26 cellular contexts compared by ENCODE assay signal in genomic region chr18:56647071-56647470, GRCh38. TPM values are rescaled to one million over a fixed set of nuclear protein-coding genes. Genes with fewer than 3 reads are reported as not detected.
DNase-seq lines count a peak whose midpoint lies in the region; ATAC-seq lines count a peak whose summit lies in the region.
"Had no signal": no experiment of that assay in that cellular context is flagged by ENCODE, and none has a peak within 500 bp of the region (broad histone marks: within the 10 kb centered on the region; RNA-seq: fewer than 3 reads in every experiment).

No MANE protein-coding gene starts in this region.

- H3K4me1 Mint-ChIP-seq in activated T-cell treated with anti-CD3 and anti-CD28 coated beads, Interleukin-2, amount 50 U/mL, for 24 hours (ENCODE audit: low read depth), result peaks cover 28% of the 10 kb centered on the region
- H3K4me1 Mint-ChIP-seq in activated T-helper 1 cell treated with anti-CD3 and anti-CD28 coated beads, Interleukin-12 subunit alpha, Interleukin-12 subunit beta, Interleukin-2, Interleukin-4 antibody, amounts not matched to agents 30 ng/mL and 10 ng/mL and 1 ng/mL, durations not matched to agents 14 hours and 24 hours and 36 hours (ENCODE audit: low read depth), result peaks cover 44% of the 10 kb centered on the region
- peaks cover 45% of the 10 kb centered on the region for H3K4me1 Mint-ChIP-seq in stimulated activated effector memory CD8-positive, alpha-beta T cell treated with anti-CD3 and anti-CD28 coated beads, Interleukin-12 subunit alpha, Interleukin-12 subunit beta, amount 100 ng/mL, for 72 hours

- intact Hi-C loops in activated T-helper 1 cell treated with anti-CD3 and anti-CD28 coated beads, Interleukin-12 subunit alpha, Interleukin-12 subunit beta, Interleukin-2, Interleukin-4 antibody, amounts not matched to agents 30 ng/mL and 10 ng/mL and 1 ng/mL, durations not matched to agents 14 hours and 24 hours and 36 hours (cut with micrococcal nuclease), result no loop called here

- H3K4me3 Mint-ChIP-seq in activated T-cell treated with anti-CD3 and anti-CD28 coated beads, Interleukin-2, amount 50 U/mL, for 24 hours, result no peak overlapping the region
- H3K4me3 Mint-ChIP-seq in activated T-helper 1 cell treated with anti-CD3 and anti-CD28 coated beads, Interleukin-12 subunit alpha, Interleukin-12 subunit beta, Interleukin-2, Interleukin-4 antibody, amounts not matched to agents 30 ng/mL and 10 ng/mL and 1 ng/mL, durations not matched to agents 14 hours and 24 hours and 36 hours, result no peak overlapping the region
- peak overlapping the region; percentile 46 for H3K4me3 Mint-ChIP-seq in stimulated activated effector memory CD8-positive, alpha-beta T cell treated with anti-CD3 and anti-CD28 coated beads, Interleukin-12 subunit alpha, Interleukin-12 subunit beta, amount 100 ng/mL, for 72 hours
- H3K4me3 Mint-ChIP-seq: mesothelial cell of epicardium, naive B cell had no signal

- peak overlapping the region; percentile 33 for H3K27ac Mint-ChIP-seq in activated T-cell treated with anti-CD3 and anti-CD28 coated beads, Interleukin-2, amount 50 U/mL, for 24 hours
- peak overlapping the region; percentile 62 for H3K27ac Mint-ChIP-seq in activated T-helper 1 cell treated with anti-CD3 and anti-CD28 coated beads, Interleukin-12 subunit alpha, Interleukin-12 subunit beta, Interleukin-2, Interleukin-4 antibody, amounts not matched to agents 30 ng/mL and 10 ng/mL and 1 ng/mL, durations not matched to agents 14 hours and 24 hours and 36 hours
- H3K27ac Mint-ChIP-seq in stimulated activated effector memory CD8-positive, alpha-beta T cell treated with anti-CD3 and anti-CD28 coated beads, Interleukin-12 subunit alpha, Interleukin-12 subunit beta, amount 100 ng/mL, for 72 hours, result peak overlapping the region; percentile 65
- H3K27ac Mint-ChIP-seq: mesothelial cell of epicardium had no signal

- ATAC-seq in HG02610 (IDR thresholded peaks at IDR 0.05; ENCODE audit: unreplicated experiment), result peak; percentile 47
- ATAC-seq in stimulated activated effector memory CD8-positive, alpha-beta T cell treated with anti-CD3 and anti-CD28 coated beads, Interleukin-12 subunit alpha, Interleukin-12 subunit beta, amount 100 ng/mL, for 72 hours, result peak; percentile 80
- ATAC-seq in GM19452 (IDR thresholded peaks at IDR 0.05; ENCODE audit: unreplicated experiment), result no peak
- ATAC-seq: HCT116 had no signal

- H3K36me3 Mint-ChIP-seq in activated T-cell treated with anti-CD3 and anti-CD28 coated beads, Interleukin-2, amount 50 U/mL, for 24 hours (ENCODE audit: low read depth), result peaks cover 12% of the 10 kb centered on the region
- peaks cover 6% of the 10 kb centered on the region for H3K36me3 Mint-ChIP-seq in activated T-helper 1 cell treated with anti-CD3 and anti-CD28 coated beads, Interleukin-12 subunit alpha, Interleukin-12 subunit beta, Interleukin-2, Interleukin-4 antibody, amounts not matched to agents 30 ng/mL and 10 ng/mL and 1 ng/mL, durations not matched to agents 14 hours and 24 hours and 36 hours (ENCODE audit: low read depth)
- H3K36me3 Mint-ChIP-seq in stimulated activated effector memory CD8-positive, alpha-beta T cell treated with anti-CD3 and anti-CD28 coated beads, Interleukin-12 subunit alpha, Interleukin-12 subunit beta, amount 100 ng/mL, for 72 hours, result peaks cover 12% of the 10 kb centered on the region
- H3K36me3 Mint-ChIP-seq: mesothelial cell of epicardium had no signal

- H3K27me3 Mint-ChIP-seq in activated T-cell treated with anti-CD3 and anti-CD28 coated beads, Interleukin-2, amount 50 U/mL, for 24 hours, result no peaks in the 10 kb centered on the region
- H3K27me3 Mint-ChIP-seq in activated T-helper 1 cell treated with anti-CD3 and anti-CD28 coated beads, Interleukin-12 subunit alpha, Interleukin-12 subunit beta, Interleukin-2, Interleukin-4 antibody, amounts not matched to agents 30 ng/mL and 10 ng/mL and 1 ng/mL, durations not matched to agents 14 hours and 24 hours and 36 hours (ENCODE audit: insufficient read depth), result no peaks in the 10 kb centered on the region
- H3K27me3 Mint-ChIP-seq: naive B cell had no signal

- no peaks in the 10 kb centered on the region for H3K9me3 Mint-ChIP-seq in activated T-cell treated with anti-CD3 and anti-CD28 coated beads, Interleukin-2, amount 50 U/mL, for 24 hours
- peaks cover 4% of the 10 kb centered on the region for H3K9me3 Mint-ChIP-seq in activated T-helper 1 cell treated with anti-CD3 and anti-CD28 coated beads, Interleukin-12 subunit alpha, Interleukin-12 subunit beta, Interleukin-2, Interleukin-4 antibody, amounts not matched to agents 30 ng/mL and 10 ng/mL and 1 ng/mL, durations not matched to agents 14 hours and 24 hours and 36 hours
- H3K9me3 Mint-ChIP-seq in stimulated activated effector memory CD8-positive, alpha-beta T cell treated with anti-CD3 and anti-CD28 coated beads, Interleukin-12 subunit alpha, Interleukin-12 subunit beta, amount 100 ng/mL, for 72 hours, result peaks cover 5% of the 10 kb centered on the region
- H3K9me3 Mint-ChIP-seq: mesothelial cell of epicardium had no signal

- no peak for DNase-seq in activated T-cell treated with anti-CD3 and anti-CD28 coated beads, Interleukin-2, amount 50 U/mL, for 24 hours
- DNase-seq in activated T-cell treated with anti-CD3 and anti-CD28 coated beads, Interleukin-2, amount 50 U/mL, for 1 hour, result no peak
- no peak for DNase-seq in activated T-helper 1 cell treated with anti-CD3 and anti-CD28 coated beads, Interleukin-12 subunit alpha, Interleukin-12 subunit beta, Interleukin-2, Interleukin-4 antibody, amounts not matched to agents 30 ng/mL and 10 ng/mL and 1 ng/mL, durations not matched to agents 14 hours and 24 hours and 36 hours (ENCODE audit: low spot score)
- DNase-seq in stimulated activated effector memory CD8-positive, alpha-beta T cell treated with anti-CD3 and anti-CD28 coated beads, Interleukin-12 subunit alpha, Interleukin-12 subunit beta, amount 100 ng/mL, for 72 hours (ENCODE audit: low spot score in 2 of 2), result no peak
- DNase-seq in NCI-H2107 treated with DMSO at 0.1 percent for 48 hours (lab: John Stamatoyannopoulos, UW; ENCODE audit: unreplicated experiment) (no peak), Ammon's horn (ENCODE audit: low spot score) (no peak)
- DNase-seq: activated naive CD4-positive, alpha-beta T cell treated with anti-CD3 and anti-CD28 coated beads, Interleukin-2, amount 50 U/mL, for 16 hours; activated T-cell treated with anti-CD3 and anti-CD28 coated beads for 4 hours; aorta; BE2C; colonic mucosa; COR-L47; kidney; MV-4-11; naive B cell; NCI-H1436 treated with DMSO at 0.1 percent for 48 hours; NCI-H2107; NCI-H446; NCI-H774; nucleus accumbens; stomach; thyroid gland had no signal

RNA-seq across cellular contexts. Expression of gene WDR7, which starts 4.1 kb away (rescaled TPM):
- total RNA-seq in activated T-helper 1 cell treated with anti-CD3 and anti-CD28 coated beads, Interleukin-12 subunit alpha, Interleukin-12 subunit beta, Interleukin-2, Interleukin-4 antibody, amounts not matched to agents 30 ng/mL and 10 ng/mL and 1 ng/mL, durations not matched to agents 14 hours and 24 hours and 36 hours, result 28.4 and 32.2 TPM in 2 replicates

RNA-seq across cellular contexts. Expression of gene TXNL1, which starts 8.7 kb away (rescaled TPM):
- total RNA-seq in activated T-helper 1 cell treated with anti-CD3 and anti-CD28 coated beads, Interleukin-12 subunit alpha, Interleukin-12 subunit beta, Interleukin-2, Interleukin-4 antibody, amounts not matched to agents 30 ng/mL and 10 ng/mL and 1 ng/mL, durations not matched to agents 14 hours and 24 hours and 36 hours, result 94.2 and 100 TPM in 2 replicates
